ENCODE assay signal across 25 cellular contexts in genomic region chr7:3204526-3204925, GRCh38.
"Had no signal": no experiment of that assay in that cellular context is flagged by ENCODE, and none has a peak within 500 bp of the region (broad histone marks: within the 10 kb centered on the region; RNA-seq: fewer than 3 reads in every experiment).

No MANE protein-coding gene starts in this region.

- H3K4me3 ChIP-seq: adrenal gland, body of pancreas, cardiac muscle cell, esophagus squamous epithelium, right lobe of liver, SK-N-MC, upper lobe of left lung had no signal

- H3K36me3 ChIP-seq: adrenal gland, cardiac muscle cell, esophagus squamous epithelium, right lobe of liver, upper lobe of left lung had no signal

- H3K9me3 ChIP-seq: adrenal gland, body of pancreas, esophagus squamous epithelium, right lobe of liver, upper lobe of left lung had no signal

- H3K36me3 Mint-ChIP-seq: activated naive CD8-positive, alpha-beta T cell; mesothelial cell of epicardium; stimulated activated memory B cell treated with anti-CD40 and anti-IgM and Interleukin-4, amounts not matched to agents 10 μg/mL and 1 μg/mL and 100 μg/mL, for 72 hours had no signal

- ATAC-seq: left ventricle myocardium superior; right lobe of liver; stimulated activated memory B cell treated with anti-CD40 and anti-IgM and Interleukin-4, amounts not matched to agents 10 μg/mL and 1 μg/mL and 100 μg/mL, for 72 hours; stimulated activated naive CD8-positive, alpha-beta T cell treated with anti-CD3 and anti-CD28 coated beads, Interleukin-15, amount 100 ng/mL, for 72 hours had no signal

- H3K4me3 Mint-ChIP-seq: activated naive CD8-positive, alpha-beta T cell; mesothelial cell of epicardium; nephron progenitor cell; stimulated activated memory B cell treated with anti-CD40 and anti-IgM and Interleukin-4, amounts not matched to agents 10 μg/mL and 1 μg/mL and 100 μg/mL, for 72 hours; stimulated activated naive CD8-positive, alpha-beta T cell treated with anti-CD3 and anti-CD28 coated beads, Interleukin-15, amount 100 ng/mL, for 72 hours had no signal

- H3K27me3 ChIP-seq: adrenal gland, body of pancreas, cardiac muscle cell, right lobe of liver, upper lobe of left lung had no signal

- H3K27ac ChIP-seq: adrenal gland, cardiac muscle cell, right lobe of liver, SK-N-MC, upper lobe of left lung had no signal

- H3K4me1 ChIP-seq: adrenal gland, right lobe of liver, upper lobe of left lung had no signal

- H3K27ac Mint-ChIP-seq: activated naive CD8-positive, alpha-beta T cell; mesothelial cell of epicardium; nephron progenitor cell; stimulated activated memory B cell treated with anti-CD40 and anti-IgM and Interleukin-4, amounts not matched to agents 10 μg/mL and 1 μg/mL and 100 μg/mL, for 72 hours; stimulated activated naive CD8-positive, alpha-beta T cell treated with anti-CD3 and anti-CD28 coated beads, Interleukin-15, amount 100 ng/mL, for 72 hours had no signal

- H3K27me3 Mint-ChIP-seq: activated naive CD8-positive, alpha-beta T cell had no signal

- H3K4me1 Mint-ChIP-seq: stimulated activated naive CD8-positive, alpha-beta T cell treated with anti-CD3 and anti-CD28 coated beads, Interleukin-15, amount 100 ng/mL, for 72 hours had no signal

- DNase-seq: activated CD4-positive, alpha-beta T cell treated with anti-CD3 and anti-CD28 coated beads for 4 hours; activated CD4-positive, alpha-beta T cell treated with anti-CD3 and anti-CD28 coated beads, Interleukin-2, amount 50 U/mL, for 4 hours; activated effector memory CD4-positive, alpha-beta T cell treated with Interleukin-2 at 50 U/mL for 16 hours; activated naive CD4-positive, alpha-beta T cell treated with Interleukin-2 at 50 U/mL for 16 hours; activated T-cell treated with anti-CD3 and anti-CD28 coated beads for 4 hours; cortex of kidney; esophagus squamous epithelium; foreskin melanocyte; left ventricle myocardium superior; naive B cell; nephron progenitor cell; nucleus accumbens; right lobe of liver; stimulated activated CD4-positive, alpha-beta T cell treated with anti-CD3 and anti-CD28 coated beads, Interleukin-12 subunit alpha, Interleukin-12 subunit beta, amount 100 ng/mL, for 4 hours; stimulated activated CD4-positive, alpha-beta T cell treated with anti-CD3 and anti-CD28 coated beads, Interleukin-4, amount 100 ng/mL, for 24 hours; substantia nigra; upper lobe of left lung had no signal
